ENCODE assay signal across 18 cellular contexts in the genomic region with DNA sequence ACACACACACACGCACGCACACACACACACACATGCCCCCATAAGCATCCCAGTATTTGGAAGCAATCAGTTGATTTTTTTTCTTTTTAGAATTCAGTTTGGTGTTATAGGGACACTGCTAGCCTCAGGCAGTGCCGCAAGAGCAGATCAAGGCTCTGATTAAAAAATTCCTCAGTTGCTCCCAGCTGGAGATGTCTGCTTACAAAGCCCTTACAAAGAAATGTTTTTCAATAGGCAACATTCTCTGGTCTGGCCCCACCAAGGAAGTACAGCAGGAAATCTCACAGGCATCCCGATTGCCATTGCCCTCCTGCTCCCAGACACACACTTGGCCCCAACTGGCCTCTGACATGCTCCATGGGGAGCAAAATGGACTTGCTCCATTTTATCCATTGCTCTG. TPM values are rescaled to one million over a fixed set of nuclear protein-coding genes. Genes with fewer than 3 reads are reported as not detected.
DNase-seq lines count a peak whose midpoint lies in the region; ATAC-seq and TF ChIP-seq lines count a peak whose summit lies in the region.
"Had no signal": no experiment of that assay in that cellular context is flagged by ENCODE, and none has a peak within 500 bp of the region (broad histone marks: within the 10 kb centered on the region; RNA-seq: fewer than 3 reads in every experiment).

No MANE protein-coding gene starts in this region.

- H3K4me3 ChIP-seq in BJ (ENCODE audit: low read depth, low read length) (no peak overlapping the region), GM23338 (no peak overlapping the region), mesendoderm (ENCODE audit: low read length) (no peak overlapping the region)
- H3K4me3 ChIP-seq: ovary, testis had no signal

- H3K79me1 ChIP-seq in mesendoderm (ENCODE audit: low read length): no peaks in the 10 kb centered on the region

- no peaks in the 10 kb centered on the region for H4K20me1 ChIP-seq in GM23338 (replicated peaks; ENCODE audit: insufficient read depth)

- no peaks in the 10 kb centered on the region for H3K4me1 ChIP-seq in GM23338 (ENCODE audit: insufficient read depth)
- no peaks in the 10 kb centered on the region for H3K4me1 ChIP-seq in mesendoderm (ENCODE audit: control insufficient read depth, low read depth, low read length)
- H3K4me1 ChIP-seq: testis had no signal

- H3K9ac ChIP-seq in mesendoderm (ENCODE audit: low read length): no peak overlapping the region

- H3F3A ChIP-seq in GM23338 (replicated peaks; ENCODE audit: low read depth): no peaks in the 10 kb centered on the region

- H3K36me3 Mint-ChIP-seq in GM23338 (ENCODE audit: low read depth): no peaks in the 10 kb centered on the region
- no peaks in the 10 kb centered on the region for H3K36me3 Mint-ChIP-seq in activated B cell treated with CpG ODN at 0.5 μM for 24 hours (ENCODE audit: low read depth)

- H3K9me3 Mint-ChIP-seq in GM23338 (peaks cover 6% of the 10 kb centered on the region; the same call in 2 of the 3 replicates), activated B cell treated with CpG ODN at 0.5 μM for 24 hours (peaks cover 2% of the 10 kb centered on the region)
- H3K9me3 Mint-ChIP-seq: central memory CD8-positive, alpha-beta T cell had no signal

- H4K5ac ChIP-seq in mesendoderm (ENCODE audit: low read length): no peak overlapping the region

- intact Hi-C loops in activated B cell treated with CpG ODN at 0.5 μM for 24 hours (cut with micrococcal nuclease): loop anchor here (1.0 to 10.0 kb wide), 9 partner anchors 14 to 1153 kb away; a partner anchor contains a TSS

- POLR2A ChIA-PET in BJ (lab: Charles Lee) (no interaction called here), activated B cell treated with CpG ODN at 0.5 μM for 24 hours (lab: Charles Lee) (interaction anchor here (0.7 to 18.3 kb wide), 7 partner anchors 12 to 520 kb away, joined by 3 to 911 read pairs (median 52); a partner anchor contains a TSS)

- CTCF ChIA-PET in BJ (lab: Yijun Ruan, JAX): interaction anchor here (0.8 kb wide), 1 partner anchor 29 kb away, joined by 3 read pairs; no protein-coding TSS in a partner anchor
- CTCF ChIA-PET in activated B cell treated with CpG ODN at 0.5 μM for 24 hours (lab: Charles Lee): interaction anchor here (1.1 to 4.8 kb wide), 7 partner anchors 12 to 39 kb away, joined by 3 to 35 read pairs (median 8); a partner anchor contains a TSS

- no peaks in the 10 kb centered on the region for H3K27me3 ChIP-seq in BJ (ENCODE audit: control insufficient read depth, insufficient read depth, low read length)
- H3K27me3 ChIP-seq in GM23338 (ENCODE audit: insufficient read depth): no peaks in the 10 kb centered on the region
- H3K27me3 ChIP-seq in mesendoderm (ENCODE audit: insufficient read depth, low read length, poor library complexity): no peaks in the 10 kb centered on the region
- H3K27me3 ChIP-seq: ovary, testis had no signal

- no peak overlapping the region for H3K4ac ChIP-seq in mesendoderm (ENCODE audit: low read depth, low read length)

- no peak overlapping the region for H2AFZ ChIP-seq in GM23338

- H3K36me3 ChIP-seq in BJ (ENCODE audit: control insufficient read depth, insufficient read depth, low read length): no peaks in the 10 kb centered on the region
- no peaks in the 10 kb centered on the region for H3K36me3 ChIP-seq in GM23338 (ENCODE audit: insufficient read depth)
- H3K36me3 ChIP-seq in mesendoderm (ENCODE audit: control insufficient read depth, insufficient read depth, low read length): no peaks in the 10 kb centered on the region
- H3K36me3 ChIP-seq: ovary had no signal

- H3K23ac ChIP-seq in mesendoderm (ENCODE audit: low read length): no peak overlapping the region

- no peak overlapping the region for H3K18ac ChIP-seq in mesendoderm (ENCODE audit: low read length)

- no peak overlapping the region for H2BK15ac ChIP-seq in mesendoderm (replicated peaks; ENCODE audit: low read depth)

- TF ChIP-seq CTCF in BJ (IDR thresholded peaks at IDR 0.05; ENCODE audit: insufficient read depth, low read depth, low read length): no peak
- no peak for TF ChIP-seq CTCF in GM23338 (conservative IDR thresholded peaks at IDR 0.05; ENCODE audit: low read depth in 2 of 2)
- no peak for TF ChIP-seq CTCF in activated B cell treated with CpG ODN at 0.5 μM for 24 hours (IDR thresholded peaks at IDR 0.05)

- H3K4me3 Mint-ChIP-seq in GM23338 (no peak overlapping the region), activated B cell treated with CpG ODN at 0.5 μM for 24 hours (peak overlapping the region; percentile 85)
- H3K4me3 Mint-ChIP-seq: activated CD4-positive, alpha-beta T cell treated with anti-CD3 and anti-CD28 coated beads, Interleukin-2, amount 10 ng/mL, durations not matched to agents 7 days and 5 days; CD8-positive, alpha-beta memory T cell; central memory CD8-positive, alpha-beta T cell had no signal

- H3K27ac ChIP-seq in GM23338 (ENCODE audit: low read depth): no peak overlapping the region
- no peak overlapping the region for H3K27ac ChIP-seq in mesendoderm (ENCODE audit: low read depth, low read length)
- H3K27ac ChIP-seq: ovary, testis had no signal

- H3K4me2 ChIP-seq in GM23338 (0 out of 2 replicates have a peak overlapping the region, but pooled peaks have one; percentile 14), mesendoderm (ENCODE audit: low read length) (no peak overlapping the region)

- no peak overlapping the region for H2BK120ac ChIP-seq in mesendoderm (ENCODE audit: low read depth, low read length)

- H2AK5ac ChIP-seq in mesendoderm (ENCODE audit: low read length): no peak overlapping the region

- no peak overlapping the region for H3K56ac ChIP-seq in mesendoderm (ENCODE audit: low read length)

- peaks cover 6% of the 10 kb centered on the region; the same call in 1 of the 2 replicates for H3K9me2 ChIP-seq in GM23338 (ENCODE audit: insufficient read depth)

- no CpG with 5 or more reads among the region's 4 CpGs for WGBS in mesendoderm (ENCODE audit: extremely low coverage, insufficient coverage, low lambda C conversion rate)

- peak; percentile 36; the same call in 2 of the 3 replicates for ATAC-seq in GM23338
- no peak for ATAC-seq in activated B cell treated with CpG ODN at 0.5 μM for 24 hours (ENCODE audit: low read depth)
- ATAC-seq in HG02759 (IDR thresholded peaks at IDR 0.05; ENCODE audit: unreplicated experiment): no peak
- ATAC-seq in GM21529 (IDR thresholded peaks at IDR 0.05; ENCODE audit: unreplicated experiment): no peak
- ATAC-seq: HCT116, right cardiac atrium had no signal

- H3K4me1 Mint-ChIP-seq in GM23338 (no peaks in the 10 kb centered on the region), activated B cell treated with CpG ODN at 0.5 μM for 24 hours (peaks cover 96% of the 10 kb centered on the region)

- DNase-seq in BJ (ENCODE audit: low read depth): peak; percentile 15
- no peak for DNase-seq in GM23338 (ENCODE audit: low spot score)
- no peak for DNase-seq in activated B cell treated with CpG ODN at 0.5 μM for 24 hours
- DNase-seq in mesendoderm: peak; percentile 41
- DNase-seq in NCI-H510A (lab: John Stamatoyannopoulos, UW): no peak
- no peak for DNase-seq in SHP77 treated with DMSO at 0.1 percent for 48 hours (lab: John Stamatoyannopoulos, UW)
- DNase-seq: activated CD4-positive, alpha-beta T cell treated with anti-CD3 and anti-CD28 coated beads, Interleukin-2, amount 10 ng/mL, durations not matched to agents 7 days and 5 days; activated naive CD4-positive, alpha-beta T cell; CD8-positive, alpha-beta memory T cell; NCI-H2107; NCI-H510A treated with DMSO at 0.1 percent for 48 hours; ovary; right cardiac atrium; testis had no signal

- H3K27ac Mint-ChIP-seq in GM23338 (no peak overlapping the region), activated B cell treated with CpG ODN at 0.5 μM for 24 hours (peak overlapping the region; percentile 100)
- H3K27ac Mint-ChIP-seq: activated CD4-positive, alpha-beta T cell treated with anti-CD3 and anti-CD28 coated beads, Interleukin-2, amount 10 ng/mL, durations not matched to agents 7 days and 5 days had no signal

- H4K8ac ChIP-seq in mesendoderm (ENCODE audit: low read depth, low read length): no peak overlapping the region

- H3K27me3 Mint-ChIP-seq in GM23338 (ENCODE audit: insufficient read depth, low read depth, poor library complexity) (peaks cover 6% of the 10 kb centered on the region), activated B cell treated with CpG ODN at 0.5 μM for 24 hours (no peaks in the 10 kb centered on the region)
- H3K27me3 Mint-ChIP-seq: activated CD4-positive, alpha-beta T cell treated with anti-CD3 and anti-CD28 coated beads, Interleukin-2, amount 10 ng/mL, durations not matched to agents 7 days and 5 days had no signal

- H2BK5ac ChIP-seq in mesendoderm (ENCODE audit: low read length): no peak overlapping the region

- H3K79me2 ChIP-seq in GM23338 (replicated peaks; ENCODE audit: insufficient read depth) (no peaks in the 10 kb centered on the region), mesendoderm (ENCODE audit: control insufficient read depth, insufficient read depth, low read length) (no peaks in the 10 kb centered on the region)

TF ChIP-seq in GM23338, 12 proteins besides CTCF, POLR2A, EP300 and RAD21 (continues in another document):
- TF ChIP-seq EZH2 (IDR thresholded peaks at IDR 0.05; ENCODE audit: low read depth, unreplicated experiment) (no peak), JUNB (IDR thresholded peaks at IDR 0.05; ENCODE audit: unreplicated experiment) (no peak), ZNF114 (CRISPR knock-in tag; IDR thresholded peaks at IDR 0.05) (no peak), ZNF331 (CRISPR knock-in tag; IDR thresholded peaks at IDR 0.05; ENCODE audit: low read depth) (no peak), NANOG (IDR thresholded peaks at IDR 0.05; ENCODE audit: borderline replicate concordance) (no peak), EZH2phosphoT487 (IDR thresholded peaks at IDR 0.05; ENCODE audit: unreplicated experiment) (no peak), CREB1 (CRISPR knock-in tag; IDR thresholded peaks at IDR 0.05; ENCODE audit: low read depth) (no peak)

RNA-seq across cellular contexts. Expression of a gene that starts 22.9 kb away (rescaled TPM):
- polyA plus RNA-seq in BJ (2011; rRNA removed) (0.85 and 1.2 TPM in 2 replicates), GM23338 (2016; fragmentation: Nextera tagmentation; extraction: Ambion mirVana) (6.0 and 8.1 TPM in 2 replicates)
- 0.09 and 0.31 TPM in 2 replicates for polyA minus RNA-seq in BJ (2011; rRNA and poly(A)+ RNA removed)
- 10.9 and 13.2 TPM in 2 replicates for total RNA-seq in GM23338 (2014; rRNA removed; shearing (Covaris generic))
- 483 and 492 TPM in 2 replicates for total RNA-seq in activated B cell treated with CpG ODN at 0.5 μM for 24 hours
- 5.4 TPM for polyA plus RNA-seq in mesendoderm (2013, experiment 1 of 2)
- 5.3 TPM for polyA plus RNA-seq in mesendoderm (2013, experiment 2 of 2)

Comparison
In these comparisons a context has a peak if more than half of its experiments do, and no peak if none do; other contexts are left out.
1. DNase-seq: peak in BJ (single experiment) and mesendoderm (single experiment); none in GM23338 (single experiment), activated B cell treated with CpG ODN at 0.5 μM for 24 hours (single experiment), NCI-H510A (single experiment) and SHP77 treated with DMSO at 0.1 percent for 48 hours (single experiment).
2. RNA of a gene that starts 22.9 kb away (total RNA-seq): 483 to 492 TPM in activated B cell treated with CpG ODN at 0.5 μM for 24 hours; 10.9 to 13.2 TPM in GM23338; every median in the first group is over 10 times any median in the second.